Comparison of ENCODE assay signal across 11 cellular contexts in genomic region chr12:15728118-15728598, GRCh38.
DNase-seq lines count a peak whose midpoint lies in the region; ATAC-seq and TF ChIP-seq lines count a peak whose summit lies in the region.
"Had no signal": no experiment of that assay in that cellular context is flagged by ENCODE, and none has a peak within 500 bp of the region (broad histone marks: within the 10 kb centered on the region; RNA-seq: fewer than 3 reads in every experiment).

No MANE protein-coding gene starts in this region.

- H3K27me3 ChIP-seq in mucosa of rectum (ENCODE audit: control insufficient read depth in 2 of 2, insufficient read depth in 2 of 2, low read length in 2 of 2), result no peaks in the 10 kb centered on the region

- no peaks in the 10 kb centered on the region for H3K9me3 ChIP-seq in mucosa of rectum (ENCODE audit: control insufficient read depth in 2 of 2, low read length in 2 of 2)
- H3K9me3 ChIP-seq: lower lobe of right lung had no signal

- peak overlapping the region in 1 of 2 donors; percentile 14 for H3K4me3 ChIP-seq in mucosa of rectum (ENCODE audit: low read length in 2 of 2)
- H3K4me3 ChIP-seq: lower lobe of right lung had no signal

- H3K36me3 ChIP-seq in mucosa of rectum (ENCODE audit: control insufficient read depth in 2 of 2, insufficient read depth in 2 of 2, low read length in 2 of 2), result no peaks in the 10 kb centered on the region
- H3K36me3 ChIP-seq: lower lobe of right lung had no signal

- H3K4me1 ChIP-seq in mucosa of rectum (ENCODE audit: control insufficient read depth in 2 of 2, insufficient read depth in 2 of 2, low read length in 2 of 2), result peaks cover 19 to 32% of the 10 kb centered on the region in 2 donors

- no peak overlapping the region for H3K9ac ChIP-seq in mucosa of rectum (ENCODE audit: low read depth in 1 of 2, low read length in 2 of 2)

- peak overlapping the region; percentile 19 to 54 for H3K27ac ChIP-seq in mucosa of rectum (ENCODE audit: low read depth in 2 of 2, low read length in 2 of 2)
- H3K27ac ChIP-seq: lower lobe of right lung had no signal

- DNase-seq in AG09319 (ENCODE audit: extremely low read depth, low read depth) (peak; percentile 18), LoVo (ENCODE audit: low spot score) (peak; percentile 76), dedifferentiated amniotic fluid mesenchymal stem cell (ENCODE audit: extremely low spot score) (peak; percentile 47), cerebellar cortex (ENCODE audit: low spot score) (no peak), DMS79 treated with DMSO at 0.1 percent for 48 hours (lab: John Stamatoyannopoulos, UW) (no peak)
- DNase-seq: effector memory CD4-positive, alpha-beta T cell; lower lobe of right lung; NCI-H2029 had no signal

- ATAC-seq in GM18858 (IDR thresholded peaks at IDR 0.05; ENCODE audit: unreplicated experiment), result no peak
- ATAC-seq in GM21360 (IDR thresholded peaks at IDR 0.05; ENCODE audit: unreplicated experiment), result no peak

- TF ChIP-seq CTCF in AG09319 (IDR thresholded peaks at IDR 0.05; ENCODE audit: low read depth, low read length), result no peak

Comparison
In these comparisons a context has a peak if more than half of its experiments do, and no peak if none do; other contexts are left out.
1. DNase-seq: peak in AG09319 (single experiment), LoVo (single experiment) and dedifferentiated amniotic fluid mesenchymal stem cell (single experiment); none in cerebellar cortex (single experiment) and DMS79 treated with DMSO at 0.1 percent for 48 hours (single experiment).